27 cellular contexts compared by ENCODE assay signal in genomic region chr10:64476520-64476919, GRCh38.
"Had no signal": no experiment of that assay in that cellular context is flagged by ENCODE, and none has a peak within 500 bp of the region (broad histone marks: within the 10 kb centered on the region; RNA-seq: fewer than 3 reads in every experiment).

No MANE protein-coding gene starts in this region.

- H3K27me3 ChIP-seq: stomach, suprapubic skin, testis, thyroid gland, tibial artery, tibial nerve, transverse colon, upper lobe of left lung, upper lobe of right lung, uterus, vagina had no signal

- H3K4me3 ChIP-seq: stomach, suprapubic skin, testis, thoracic aorta, thyroid gland, tibial artery, tibial nerve, transverse colon, upper lobe of left lung, upper lobe of right lung, uterus, vagina had no signal

- DNase-seq: stimulated activated CD4-positive, alpha-beta T cell treated with anti-CD3 and anti-CD28 coated beads, Interleukin-2, amount 100 ng/mL, for 48 hours; stimulated activated CD4-positive, alpha-beta T cell treated with anti-CD3 and anti-CD28 coated beads, Interleukin-4, amount 100 ng/mL, for 1 hour; stimulated activated CD4-positive, alpha-beta T cell treated with anti-CD3 and anti-CD28 coated beads, Interleukin-4, amount 100 ng/mL, for 24 hours; stimulated activated CD4-positive, alpha-beta T cell treated with anti-CD3 and anti-CD28 coated beads, Interleukin-4, amount 100 ng/mL, for 4 hours; stimulated activated CD8-positive, alpha-beta memory T cell treated with anti-CD3 and anti-CD28 coated beads, Interleukin-4, amount 100 ng/mL, for 48 hours; stimulated activated naive B cell treated with anti-CD40 and anti-IgM and Interleukin-4, amounts not matched to agents 10 μg/mL and 1 μg/mL and 100 μg/mL, for 72 hours; stimulated activated naive CD4-positive, alpha-beta T cell; stimulated activated naive CD4-positive, alpha-beta T cell treated with Interleukin-2 at 50 U/mL for 16 hours; stimulated activated naive CD8-positive, alpha-beta T cell treated with anti-CD3 and anti-CD28 coated beads, Interleukin-15, amount 100 ng/mL, for 72 hours; stimulated activated naive CD8-positive, alpha-beta T cell treated with anti-CD3 and anti-CD28 coated beads, Interleukin-15, Interleukin-2, amounts not matched to agents 100 U/mL and 50 U/mL, for 24 hours; stomach; substantia nigra; testis; thyroid gland; tibial artery; transverse colon; trophoblast cell; upper lobe of left lung; upper lobe of right lung; uterus had no signal

- ATAC-seq: stimulated activated effector memory CD8-positive, alpha-beta T cell treated with anti-CD3 and anti-CD28 coated beads, Interleukin-12 subunit alpha, Interleukin-12 subunit beta, amount 100 ng/mL, for 72 hours; stimulated activated memory B cell treated with anti-CD40 and anti-IgM and Interleukin-4, amounts not matched to agents 10 μg/mL and 1 μg/mL and 100 μg/mL, for 72 hours; stimulated activated naive B cell treated with anti-CD40 and anti-IgM and Interleukin-4, amounts not matched to agents 10 μg/mL and 1 μg/mL and 100 μg/mL, for 72 hours; stimulated activated naive CD8-positive, alpha-beta T cell treated with anti-CD3 and anti-CD28 coated beads, Interleukin-15, amount 100 ng/mL, for 72 hours; stimulated activated naive CD8-positive, alpha-beta T cell treated with anti-CD3 and anti-CD28 coated beads, Interleukin-15, Interleukin-2, amounts not matched to agents 100 U/mL and 50 U/mL, for 24 hours; upper lobe of right lung had no signal

- H3K36me3 ChIP-seq: stomach, suprapubic skin, thoracic aorta, thyroid gland, tibial artery, tibial nerve, transverse colon, upper lobe of left lung, upper lobe of right lung, uterus, vagina had no signal

- H3K4me1 ChIP-seq: stomach, suprapubic skin, testis, thyroid gland, tibial artery, tibial nerve, transverse colon, upper lobe of left lung, upper lobe of right lung, uterus, vagina had no signal

- FAIRE-seq: urothelium cell line had no signal

- H3K9me3 ChIP-seq: suprapubic skin, testis, thoracic aorta, thyroid gland, tibial artery, transverse colon, upper lobe of left lung, upper lobe of right lung, uterus, vagina had no signal

- H3K27ac ChIP-seq: stomach, suprapubic skin, testis, thoracic aorta, thyroid gland, tibial artery, tibial nerve, transverse colon, upper lobe of left lung, upper lobe of right lung, uterus, vagina had no signal
